1 cellular context compared by ENCODE assay signal in the genomic region with DNA sequence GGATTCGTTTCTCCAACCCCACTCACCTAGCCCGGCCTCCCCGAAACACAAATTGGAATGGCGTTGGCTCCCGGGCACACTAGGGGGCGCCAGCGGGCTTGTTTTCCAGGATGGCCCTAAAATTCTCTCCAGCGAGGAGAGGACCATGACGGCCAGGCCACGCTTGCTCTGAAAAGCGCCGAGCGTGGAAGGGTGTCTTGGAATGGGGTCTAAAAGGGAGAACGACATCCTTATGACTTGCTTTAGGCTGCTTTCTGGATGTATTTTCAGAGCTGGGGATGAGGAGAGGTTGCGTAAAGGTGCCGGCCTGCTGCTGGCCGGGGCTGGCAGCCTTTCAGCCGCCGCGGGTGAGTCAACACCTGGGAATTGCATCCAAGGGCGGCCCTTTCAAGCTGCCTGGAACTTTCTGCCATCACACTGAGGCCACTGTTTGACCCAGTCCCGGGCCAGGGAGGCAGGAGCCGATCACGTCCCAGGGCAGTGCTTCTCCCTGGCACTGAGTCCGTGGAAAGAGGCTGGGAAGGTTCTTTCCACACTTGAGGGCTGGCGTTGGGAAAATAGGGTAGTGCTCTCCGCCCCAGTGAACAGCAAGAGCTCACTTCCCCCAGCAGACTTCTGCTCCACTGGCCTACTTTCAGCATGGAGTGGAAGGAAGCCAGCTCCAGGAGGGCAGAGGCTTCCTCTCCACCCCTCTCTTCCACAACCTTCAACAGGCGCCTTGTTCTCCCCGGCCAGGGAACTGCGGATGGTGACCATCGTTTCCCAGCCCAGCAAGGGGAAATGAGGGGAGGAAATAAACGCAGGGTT.
TF ChIP-seq lines count a peak whose summit lies in the region.

No MANE protein-coding gene starts in this region.

TF ChIP-seq in HepG2, 621 proteins besides CTCF, POLR2A, EP300 and RAD21 (continued from another document and continues in another):
- TF ChIP-seq, protein P1, sequence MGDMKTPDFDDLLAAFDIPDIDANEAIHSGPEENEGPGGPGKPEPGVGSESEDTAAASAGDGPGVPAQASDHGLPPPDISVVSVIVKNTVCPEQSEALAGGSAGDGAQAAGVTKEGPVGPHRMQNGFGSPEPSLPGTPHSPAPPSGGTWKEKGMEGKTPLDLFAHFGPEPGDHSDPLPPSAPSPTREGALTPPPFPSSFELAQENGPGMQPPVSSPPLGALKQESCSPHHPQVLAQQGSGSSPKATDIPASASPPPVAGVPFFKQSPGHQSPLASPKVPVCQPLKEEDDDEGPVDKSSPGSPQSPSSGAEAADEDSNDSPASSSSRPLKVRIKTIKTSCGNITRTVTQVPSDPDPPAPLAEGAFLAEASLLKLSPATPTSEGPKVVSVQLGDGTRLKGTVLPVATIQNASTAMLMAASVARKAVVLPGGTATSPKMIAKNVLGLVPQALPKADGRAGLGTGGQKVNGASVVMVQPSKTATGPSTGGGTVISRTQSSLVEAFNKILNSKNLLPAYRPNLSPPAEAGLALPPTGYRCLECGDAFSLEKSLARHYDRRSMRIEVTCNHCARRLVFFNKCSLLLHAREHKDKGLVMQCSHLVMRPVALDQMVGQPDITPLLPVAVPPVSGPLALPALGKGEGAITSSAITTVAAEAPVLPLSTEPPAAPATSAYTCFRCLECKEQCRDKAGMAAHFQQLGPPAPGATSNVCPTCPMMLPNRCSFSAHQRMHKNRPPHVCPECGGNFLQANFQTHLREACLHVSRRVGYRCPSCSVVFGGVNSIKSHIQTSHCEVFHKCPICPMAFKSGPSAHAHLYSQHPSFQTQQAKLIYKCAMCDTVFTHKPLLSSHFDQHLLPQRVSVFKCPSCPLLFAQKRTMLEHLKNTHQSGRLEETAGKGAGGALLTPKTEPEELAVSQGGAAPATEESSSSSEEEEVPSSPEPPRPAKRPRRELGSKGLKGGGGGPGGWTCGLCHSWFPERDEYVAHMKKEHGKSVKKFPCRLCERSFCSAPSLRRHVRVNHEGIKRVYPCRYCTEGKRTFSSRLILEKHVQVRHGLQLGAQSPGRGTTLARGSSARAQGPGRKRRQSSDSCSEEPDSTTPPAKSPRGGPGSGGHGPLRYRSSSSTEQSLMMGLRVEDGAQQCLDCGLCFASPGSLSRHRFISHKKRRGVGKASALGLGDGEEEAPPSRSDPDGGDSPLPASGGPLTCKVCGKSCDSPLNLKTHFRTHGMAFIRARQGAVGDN (CRISPR knock-in tag; IDR thresholded peaks at IDR 0.05), result peak; percentile 99
- TF ChIP-seq KLF9 (CRISPR knock-in tag; IDR thresholded peaks at IDR 0.05; ENCODE audit: low read depth) (no peak), ELF4 (CRISPR knock-in tag; IDR thresholded peaks at IDR 0.05; ENCODE audit: borderline replicate concordance) (peak; percentile 65; the same call in 1 of the 2 replicates), ZNF296 (CRISPR knock-in tag; conservative IDR thresholded peaks at IDR 0.05) (no peak), MED13 (CRISPR knock-in tag; IDR thresholded peaks at IDR 0.05) (peak; percentile 19; the same call in 1 of the 2 replicates), ZNF749 (CRISPR knock-in tag; IDR thresholded peaks at IDR 0.05; ENCODE audit: borderline replicate concordance) (no peak; the same call in 1 of the 2 replicates), ZNF777 (CRISPR knock-in tag; IDR thresholded peaks at IDR 0.05) (peak; percentile 39; the same call in 1 of the 2 replicates), ZNF350 (CRISPR knock-in tag; IDR thresholded peaks at IDR 0.05; ENCODE audit: borderline replicate concordance, low read depth) (peak; percentile 91), KDM6A (CRISPR knock-in tag; IDR thresholded peaks at IDR 0.05; ENCODE audit: low read depth) (peak; percentile 46; the same call in 1 of the 2 replicates), POLR2G (IDR thresholded peaks at IDR 0.05; ENCODE audit: low read depth, low read length) (peak; percentile 90), SMAD9 (CRISPR knock-in tag; IDR thresholded peaks at IDR 0.05) (no peak), HDAC2 (CRISPR knock-in tag; IDR thresholded peaks at IDR 0.05) (peak; percentile 70), MBNL3 (CRISPR knock-in tag; conservative IDR thresholded peaks at IDR 0.05) (no peak), ZNF83 (CRISPR knock-in tag; IDR thresholded peaks at IDR 0.05; ENCODE audit: borderline replicate concordance) (0 out of 2 replicates have a peak, but pooled peaks have one; percentile 78), NCOA1 (CRISPR knock-in tag; IDR thresholded peaks at IDR 0.05) (peak; percentile 93), TAF1 (CRISPR knock-in tag; IDR thresholded peaks at IDR 0.05) (peak; percentile 80), ZNF598 (CRISPR knock-in tag; IDR thresholded peaks at IDR 0.05; ENCODE audit: borderline replicate concordance) (peak; percentile 75), HNRNPH1 (optimal IDR thresholded peaks at IDR 0.05; ENCODE audit: low read depth, low read length) (no peak), ATF7 (IDR thresholded peaks at IDR 0.05) (no peak), ATF7 (CRISPR knock-in tag; IDR thresholded peaks at IDR 0.05) (no peak), ZFP90 (CRISPR knock-in tag; IDR thresholded peaks at IDR 0.05; ENCODE audit: borderline replicate concordance) (peak; percentile 56; the same call in 1 of the 2 replicates), ZNF543 (CRISPR knock-in tag; IDR thresholded peaks at IDR 0.05) (no peak), ZNF747 (CRISPR knock-in tag; IDR thresholded peaks at IDR 0.05; ENCODE audit: borderline replicate concordance) (no peak; the same call in 1 of the 2 replicates), ATF1 (CRISPR knock-in tag; IDR thresholded peaks at IDR 0.05) (no peak), PAX8 (CRISPR knock-in tag; IDR thresholded peaks at IDR 0.05; ENCODE audit: borderline replicate concordance) (no peak), BORCS8-MEF2B (CRISPR knock-in tag; IDR thresholded peaks at IDR 0.05) (peak; percentile 73), ZNF878 (CRISPR knock-in tag; IDR thresholded peaks at IDR 0.05) (no peak), YY1 (IDR thresholded peaks at IDR 0.05; ENCODE audit: insufficient read depth, insufficient replicate concordance, low read depth, low read length) (peak; percentile 23), FLYWCH1 (CRISPR knock-in tag; IDR thresholded peaks at IDR 0.05) (no peak), ZNF761 (CRISPR knock-in tag; conservative IDR thresholded peaks at IDR 0.05) (no peak), KAT8 (CRISPR knock-in tag; IDR thresholded peaks at IDR 0.05) (no peak; the same call in 1 of the 2 replicates), TARDBP (CRISPR knock-in tag; IDR thresholded peaks at IDR 0.05) (peak; percentile 60; the same call in 1 of the 2 replicates), RFX5 (IDR thresholded peaks at IDR 0.05; ENCODE audit: low read depth, low read length) (no peak), NAIF1 (CRISPR knock-in tag; IDR thresholded peaks at IDR 0.05; ENCODE audit: borderline replicate concordance) (0 out of 2 replicates have a peak, but pooled peaks have one; percentile 24)
- TF ChIP-seq, protein P2, sequence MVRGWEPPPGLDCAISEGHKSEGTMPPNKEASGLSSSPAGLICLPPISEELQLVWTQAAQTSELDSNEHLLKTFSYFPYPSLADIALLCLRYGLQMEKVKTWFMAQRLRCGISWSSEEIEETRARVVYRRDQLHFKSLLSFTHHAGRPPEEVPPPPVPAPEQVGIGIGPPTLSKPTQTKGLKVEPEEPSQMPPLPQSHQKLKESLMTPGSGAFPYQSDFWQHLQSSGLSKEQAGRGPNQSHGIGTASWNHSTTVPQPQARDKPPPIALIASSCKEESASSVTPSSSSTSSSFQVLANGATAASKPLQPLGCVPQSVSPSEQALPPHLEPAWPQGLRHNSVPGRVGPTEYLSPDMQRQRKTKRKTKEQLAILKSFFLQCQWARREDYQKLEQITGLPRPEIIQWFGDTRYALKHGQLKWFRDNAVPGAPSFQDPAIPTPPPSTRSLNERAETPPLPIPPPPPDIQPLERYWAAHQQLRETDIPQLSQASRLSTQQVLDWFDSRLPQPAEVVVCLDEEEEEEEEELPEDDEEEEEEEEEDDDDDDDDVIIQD (CRISPR knock-in tag; IDR thresholded peaks at IDR 0.05; ENCODE audit: low read depth), result peak; percentile 8
- TF ChIP-seq, protein P3, sequence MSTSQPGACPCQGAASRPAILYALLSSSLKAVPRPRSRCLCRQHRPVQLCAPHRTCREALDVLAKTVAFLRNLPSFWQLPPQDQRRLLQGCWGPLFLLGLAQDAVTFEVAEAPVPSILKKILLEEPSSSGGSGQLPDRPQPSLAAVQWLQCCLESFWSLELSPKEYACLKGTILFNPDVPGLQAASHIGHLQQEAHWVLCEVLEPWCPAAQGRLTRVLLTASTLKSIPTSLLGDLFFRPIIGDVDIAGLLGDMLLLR (CRISPR knock-in tag; IDR thresholded peaks at IDR 0.05), result peak; percentile 5; the same call in 1 of the 2 replicates
- TF ChIP-seq, protein P4, sequence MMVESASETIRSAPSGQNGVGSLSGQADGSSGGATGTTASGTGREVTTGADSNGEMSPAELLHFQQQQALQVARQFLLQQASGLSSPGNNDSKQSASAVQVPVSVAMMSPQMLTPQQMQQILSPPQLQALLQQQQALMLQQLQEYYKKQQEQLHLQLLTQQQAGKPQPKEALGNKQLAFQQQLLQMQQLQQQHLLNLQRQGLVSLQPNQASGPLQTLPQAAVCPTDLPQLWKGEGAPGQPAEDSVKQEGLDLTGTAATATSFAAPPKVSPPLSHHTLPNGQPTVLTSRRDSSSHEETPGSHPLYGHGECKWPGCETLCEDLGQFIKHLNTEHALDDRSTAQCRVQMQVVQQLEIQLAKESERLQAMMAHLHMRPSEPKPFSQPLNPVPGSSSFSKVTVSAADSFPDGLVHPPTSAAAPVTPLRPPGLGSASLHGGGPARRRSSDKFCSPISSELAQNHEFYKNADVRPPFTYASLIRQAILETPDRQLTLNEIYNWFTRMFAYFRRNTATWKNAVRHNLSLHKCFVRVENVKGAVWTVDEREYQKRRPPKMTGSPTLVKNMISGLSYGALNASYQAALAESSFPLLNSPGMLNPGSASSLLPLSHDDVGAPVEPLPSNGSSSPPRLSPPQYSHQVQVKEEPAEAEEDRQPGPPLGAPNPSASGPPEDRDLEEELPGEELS (CRISPR knock-in tag; IDR thresholded peaks at IDR 0.05), result peak; percentile 70
- TF ChIP-seq, protein P5, sequence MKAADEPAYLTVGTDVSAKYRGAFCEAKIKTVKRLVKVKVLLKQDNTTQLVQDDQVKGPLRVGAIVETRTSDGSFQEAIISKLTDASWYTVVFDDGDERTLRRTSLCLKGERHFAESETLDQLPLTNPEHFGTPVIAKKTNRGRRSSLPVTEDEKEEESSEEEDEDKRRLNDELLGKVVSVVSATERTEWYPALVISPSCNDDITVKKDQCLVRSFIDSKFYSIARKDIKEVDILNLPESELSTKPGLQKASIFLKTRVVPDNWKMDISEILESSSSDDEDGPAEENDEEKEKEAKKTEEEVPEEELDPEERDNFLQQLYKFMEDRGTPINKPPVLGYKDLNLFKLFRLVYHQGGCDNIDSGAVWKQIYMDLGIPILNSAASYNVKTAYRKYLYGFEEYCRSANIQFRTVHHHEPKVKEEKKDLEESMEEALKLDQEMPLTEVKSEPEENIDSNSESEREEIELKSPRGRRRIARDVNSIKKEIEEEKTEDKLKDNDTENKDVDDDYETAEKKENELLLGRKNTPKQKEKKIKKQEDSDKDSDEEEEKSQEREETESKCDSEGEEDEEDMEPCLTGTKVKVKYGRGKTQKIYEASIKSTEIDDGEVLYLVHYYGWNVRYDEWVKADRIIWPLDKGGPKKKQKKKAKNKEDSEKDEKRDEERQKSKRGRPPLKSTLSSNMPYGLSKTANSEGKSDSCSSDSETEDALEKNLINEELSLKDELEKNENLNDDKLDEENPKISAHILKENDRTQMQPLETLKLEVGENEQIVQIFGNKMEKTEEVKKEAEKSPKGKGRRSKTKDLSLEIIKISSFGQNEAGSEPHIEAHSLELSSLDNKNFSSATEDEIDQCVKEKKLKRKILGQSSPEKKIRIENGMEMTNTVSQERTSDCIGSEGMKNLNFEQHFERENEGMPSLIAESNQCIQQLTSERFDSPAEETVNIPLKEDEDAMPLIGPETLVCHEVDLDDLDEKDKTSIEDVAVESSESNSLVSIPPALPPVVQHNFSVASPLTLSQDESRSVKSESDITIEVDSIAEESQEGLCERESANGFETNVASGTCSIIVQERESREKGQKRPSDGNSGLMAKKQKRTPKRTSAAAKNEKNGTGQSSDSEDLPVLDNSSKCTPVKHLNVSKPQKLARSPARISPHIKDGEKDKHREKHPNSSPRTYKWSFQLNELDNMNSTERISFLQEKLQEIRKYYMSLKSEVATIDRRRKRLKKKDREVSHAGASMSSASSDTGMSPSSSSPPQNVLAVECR (CRISPR knock-in tag; IDR thresholded peaks at IDR 0.05; ENCODE audit: borderline replicate concordance), result peak; percentile 79
- TF ChIP-seq, protein P6, sequence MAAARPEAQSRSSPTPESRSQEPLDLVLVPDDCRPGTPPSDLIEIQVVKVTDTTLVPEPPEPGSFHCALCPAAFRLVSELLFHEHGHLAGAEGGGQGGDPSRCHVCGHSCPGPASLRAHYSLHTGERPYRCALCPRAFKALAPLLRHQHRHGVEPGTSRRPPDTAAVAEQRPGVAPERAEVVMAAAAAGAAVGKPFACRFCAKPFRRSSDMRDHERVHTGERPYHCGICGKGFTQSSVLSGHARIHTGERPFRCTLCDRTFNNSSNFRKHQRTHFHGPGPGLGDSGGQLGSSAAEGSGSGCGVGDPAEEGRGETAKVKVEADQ (CRISPR knock-in tag; IDR thresholded peaks at IDR 0.05; ENCODE audit: borderline replicate concordance), result no peak
- TF ChIP-seq, protein P7, sequence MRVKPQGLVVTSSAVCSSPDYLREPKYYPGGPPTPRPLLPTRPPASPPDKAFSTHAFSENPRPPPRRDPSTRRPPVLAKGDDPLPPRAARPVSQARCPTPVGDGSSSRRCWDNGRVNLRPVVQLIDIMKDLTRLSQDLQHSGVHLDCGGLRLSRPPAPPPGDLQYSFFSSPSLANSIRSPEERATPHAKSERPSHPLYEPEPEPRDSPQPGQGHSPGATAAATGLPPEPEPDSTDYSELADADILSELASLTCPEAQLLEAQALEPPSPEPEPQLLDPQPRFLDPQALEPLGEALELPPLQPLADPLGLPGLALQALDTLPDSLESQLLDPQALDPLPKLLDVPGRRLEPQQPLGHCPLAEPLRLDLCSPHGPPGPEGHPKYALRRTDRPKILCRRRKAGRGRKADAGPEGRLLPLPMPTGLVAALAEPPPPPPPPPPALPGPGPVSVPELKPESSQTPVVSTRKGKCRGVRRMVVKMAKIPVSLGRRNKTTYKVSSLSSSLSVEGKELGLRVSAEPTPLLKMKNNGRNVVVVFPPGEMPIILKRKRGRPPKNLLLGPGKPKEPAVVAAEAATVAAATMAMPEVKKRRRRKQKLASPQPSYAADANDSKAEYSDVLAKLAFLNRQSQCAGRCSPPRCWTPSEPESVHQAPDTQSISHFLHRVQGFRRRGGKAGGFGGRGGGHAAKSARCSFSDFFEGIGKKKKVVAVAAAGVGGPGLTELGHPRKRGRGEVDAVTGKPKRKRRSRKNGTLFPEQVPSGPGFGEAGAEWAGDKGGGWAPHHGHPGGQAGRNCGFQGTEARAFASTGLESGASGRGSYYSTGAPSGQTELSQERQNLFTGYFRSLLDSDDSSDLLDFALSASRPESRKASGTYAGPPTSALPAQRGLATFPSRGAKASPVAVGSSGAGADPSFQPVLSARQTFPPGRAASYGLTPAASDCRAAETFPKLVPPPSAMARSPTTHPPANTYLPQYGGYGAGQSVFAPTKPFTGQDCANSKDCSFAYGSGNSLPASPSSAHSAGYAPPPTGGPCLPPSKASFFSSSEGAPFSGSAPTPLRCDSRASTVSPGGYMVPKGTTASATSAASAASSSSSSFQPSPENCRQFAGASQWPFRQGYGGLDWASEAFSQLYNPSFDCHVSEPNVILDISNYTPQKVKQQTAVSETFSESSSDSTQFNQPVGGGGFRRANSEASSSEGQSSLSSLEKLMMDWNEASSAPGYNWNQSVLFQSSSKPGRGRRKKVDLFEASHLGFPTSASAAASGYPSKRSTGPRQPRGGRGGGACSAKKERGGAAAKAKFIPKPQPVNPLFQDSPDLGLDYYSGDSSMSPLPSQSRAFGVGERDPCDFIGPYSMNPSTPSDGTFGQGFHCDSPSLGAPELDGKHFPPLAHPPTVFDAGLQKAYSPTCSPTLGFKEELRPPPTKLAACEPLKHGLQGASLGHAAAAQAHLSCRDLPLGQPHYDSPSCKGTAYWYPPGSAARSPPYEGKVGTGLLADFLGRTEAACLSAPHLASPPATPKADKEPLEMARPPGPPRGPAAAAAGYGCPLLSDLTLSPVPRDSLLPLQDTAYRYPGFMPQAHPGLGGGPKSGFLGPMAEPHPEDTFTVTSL (CRISPR knock-in tag; IDR thresholded peaks at IDR 0.05; ENCODE audit: borderline replicate concordance), result peak; percentile 77; the same call in 1 of the 2 replicates
